Comparison of ENCODE assay signal across 29 cellular contexts in the genomic region with DNA sequence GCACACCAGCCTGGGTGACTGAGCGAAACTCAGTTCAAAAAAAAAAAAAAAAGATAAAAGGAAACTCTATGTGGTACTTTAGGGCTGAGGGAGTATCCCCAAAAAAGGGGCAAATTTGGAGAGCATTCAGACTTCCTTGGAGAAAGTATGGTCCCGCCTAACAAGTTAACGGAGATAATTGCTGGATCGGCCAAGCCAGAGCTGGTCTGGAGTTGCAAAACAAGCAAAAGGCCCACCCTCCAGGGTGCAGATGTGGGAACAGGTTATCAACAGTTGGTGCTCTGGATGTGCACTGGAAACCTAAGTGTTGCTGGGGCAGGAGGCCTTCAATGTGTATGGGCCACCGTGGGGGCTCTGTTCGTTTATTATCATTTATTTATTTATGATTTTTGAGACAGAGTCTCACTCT. TPM values are rescaled to one million over a fixed set of nuclear protein-coding genes. Genes with fewer than 3 reads are reported as not detected.
DNase-seq lines count a peak whose midpoint lies in the region; ATAC-seq and TF ChIP-seq lines count a peak whose summit lies in the region.
"Had no signal": no experiment of that assay in that cellular context is flagged by ENCODE, and none has a peak within 500 bp of the region (broad histone marks: within the 10 kb centered on the region; RNA-seq: fewer than 3 reads in every experiment).

No MANE protein-coding gene starts in this region.

- no peak for ATAC-seq in SK-N-SH treated with all-trans-retinoic acid at 6 μM for 48 hours
- ATAC-seq: activated CD4-positive, alpha-beta T cell treated with anti-CD3 and anti-CD28 coated beads for 36 hours; activated CD8-positive, alpha-beta T cell treated with anti-CD3 and anti-CD28 coated beads, Interleukin-2, amount 10 ng/mL, durations not matched to agents 7 days and 5 days; pancreas; upper lobe of right lung had no signal

- TF ChIP-seq CTCF in CD14-positive monocyte (IDR thresholded peaks at IDR 0.05) (no peak), chondrocyte (IDR thresholded peaks at IDR 0.05) (no peak), osteoblast (IDR thresholded peaks at IDR 0.05; ENCODE audit: extremely low read depth, low read depth, low read length) (no peak)

- H3K36me3 Mint-ChIP-seq in CD14-positive monocyte (peaks cover 23 to 40% of the 10 kb centered on the region in 2 donors), chondrocyte (ENCODE audit: low read depth) (peaks cover 11% of the 10 kb centered on the region)
- H3K36me3 Mint-ChIP-seq in CD8-positive, alpha-beta memory T cell, result peaks cover 3 to 33% (median 5%) of the 10 kb centered on the region in 3 donors

- peaks cover 48% of the 10 kb centered on the region for H4K20me1 ChIP-seq in osteoblast (ENCODE audit: insufficient read depth, low read length)

- no peaks in the 10 kb centered on the region for H3K9me3 ChIP-seq in CD8-positive, alpha-beta memory T cell (ENCODE audit: low read length)
- H3K9me3 ChIP-seq in osteoblast (ENCODE audit: low read depth, low read length), result no peaks in the 10 kb centered on the region
- H3K9me3 ChIP-seq: HAP-1, left ventricle myocardium inferior, pancreas, upper lobe of right lung had no signal

- CTCF ChIA-PET in CD8-positive, alpha-beta memory T cell (lab: Charles Lee), result interaction anchor here (0.7 to 15.5 kb wide), 3 partner anchors 10 to 61 kb away, joined by 3 to 436 read pairs (median 3); a partner anchor contains a TSS

- peaks cover 0 to 1% (median 0%) of the 10 kb centered on the region in 7 donors for H3K9me3 Mint-ChIP-seq in CD14-positive monocyte
- H3K9me3 Mint-ChIP-seq in CD8-positive, alpha-beta memory T cell, result no peaks in the 10 kb centered on the region
- H3K9me3 Mint-ChIP-seq in chondrocyte (ENCODE audit: low read depth), result no peaks in the 10 kb centered on the region
- H3K9me3 Mint-ChIP-seq: nephron; T-helper 1 cell treated with Interleukin-12 subunit alpha and Interleukin-12 subunit beta and Interleukin-4 antibody, amounts not matched to agents 30 μg/mL and 1 μg/mL, for 36 hours had no signal

- H3K4me3 ChIP-seq in CD8-positive, alpha-beta memory T cell (ENCODE audit: low read length), result no peak overlapping the region
- no peak overlapping the region for H3K4me3 ChIP-seq in osteoblast (ENCODE audit: insufficient read depth, low read length)
- H3K4me3 ChIP-seq: dorsolateral prefrontal cortex, HAP-1, left ventricle myocardium inferior, pancreas, upper lobe of right lung had no signal

- no peak overlapping the region for H3K4me2 ChIP-seq in osteoblast (ENCODE audit: insufficient read depth, low read length)
- H3K4me2 ChIP-seq: KMS-11 had no signal

- H3K79me2 ChIP-seq in osteoblast (ENCODE audit: insufficient read depth, low read length), result peaks cover 32% of the 10 kb centered on the region

- no peak overlapping the region for H2AFZ ChIP-seq in osteoblast (ENCODE audit: low read length)

- no peaks in the 10 kb centered on the region for H3K27me3 ChIP-seq in CD8-positive, alpha-beta memory T cell (ENCODE audit: insufficient read depth, low read length, poor library complexity, severe bottlenecking)
- H3K27me3 ChIP-seq in osteoblast (ENCODE audit: insufficient read depth, low read length), result no peaks in the 10 kb centered on the region
- H3K27me3 ChIP-seq: dorsolateral prefrontal cortex, pancreas, upper lobe of right lung had no signal

- H3K27me3 Mint-ChIP-seq in CD14-positive monocyte (ENCODE audit: low read depth in 3 of 3) (peaks cover 0 to 13% (median 0%) of the 10 kb centered on the region in 3 donors), chondrocyte (ENCODE audit: low read depth) (no peaks in the 10 kb centered on the region)
- H3K27me3 Mint-ChIP-seq in CD8-positive, alpha-beta memory T cell, result peaks cover 0 to 18% of the 10 kb centered on the region in 2 donors
- H3K27me3 Mint-ChIP-seq: activated CD4-positive, alpha-beta T cell treated with anti-CD3 and anti-CD28 coated beads for 36 hours had no signal

- H3K27ac Mint-ChIP-seq in CD14-positive monocyte (peak overlapping the region in 4 of 7 donors; percentile 25 to 57 (median 33)), chondrocyte (ENCODE audit: unreplicated experiment) (peak overlapping the region; percentile 54)
- H3K27ac Mint-ChIP-seq in CD8-positive, alpha-beta memory T cell, result peak overlapping the region in 5 of 8 donors; percentile 8 to 99 (median 22)
- H3K27ac Mint-ChIP-seq: activated CD4-positive, alpha-beta T cell treated with anti-CD3 and anti-CD28 coated beads for 36 hours; activated CD8-positive, alpha-beta T cell treated with anti-CD3 and anti-CD28 coated beads, Interleukin-2, amount 10 ng/mL, durations not matched to agents 7 days and 5 days; nephron; T-helper 1 cell treated with Interleukin-12 subunit alpha and Interleukin-12 subunit beta and Interleukin-4 antibody, amounts not matched to agents 30 μg/mL and 1 μg/mL, for 36 hours had no signal

- intact Hi-C loops in CD14-positive monocyte (cut with micrococcal nuclease), result loop anchor here (5.0 to 10.0 kb wide), 2 partner anchors 143 to 146 kb away; a partner anchor contains a TSS

- DNase-seq in CD14-positive monocyte (ENCODE audit: low spot score) (no peak), chondrocyte (ENCODE audit: low spot score) (no peak), osteoblast (ENCODE audit: insufficient read length, low spot score, missing footprints) (peak; percentile 35), KG1 (lab: John Stamatoyannopoulos, UW) (no peak), OCI-M1 (lab: John Stamatoyannopoulos, UW) (no peak)
- DNase-seq in CD8-positive, alpha-beta memory T cell, result peak in 2 of 5 donors; percentile 39 to 63
- DNase-seq: activated CD4-positive, alpha-beta T cell treated with anti-CD3 and anti-CD28 coated beads for 36 hours; activated CD8-positive, alpha-beta T cell treated with anti-CD3 and anti-CD28 coated beads, Interleukin-2, amount 10 ng/mL, durations not matched to agents 7 days and 5 days; activated effector memory CD4-positive, alpha-beta T cell treated with anti-CD3 and anti-CD28 coated beads, Interleukin-2, amount 50 U/mL, for 16 hours; cerebellar nuclear complex; DMS79; dorsolateral prefrontal cortex; GDM1; glutamatergic neuron; islet precursor cell; left ventricle myocardium inferior; MM.1S; NCI-H1417 treated with DMSO at 0.1 percent for 48 hours; NCI-H2081; NCI-H774; pancreas; stimulated activated CD4-positive, alpha-beta T cell treated with anti-CD3 and anti-CD28 coated beads, Interleukin-4, amount 100 ng/mL, for 1 hour; substantia nigra; upper lobe of right lung had no signal

- peaks cover 2% of the 10 kb centered on the region for H3K36me3 ChIP-seq in CD8-positive, alpha-beta memory T cell (ENCODE audit: insufficient read depth, low read length)
- peaks cover 15% of the 10 kb centered on the region for H3K36me3 ChIP-seq in osteoblast (ENCODE audit: insufficient read depth, low read length)
- H3K36me3 ChIP-seq: HAP-1, left ventricle myocardium inferior had no signal

- H3K4me3 Mint-ChIP-seq in CD14-positive monocyte (no peak overlapping the region), chondrocyte (ENCODE audit: unreplicated experiment) (no peak overlapping the region)
- H3K4me3 Mint-ChIP-seq in CD8-positive, alpha-beta memory T cell, result peak overlapping the region in 4 of 7 donors; percentile 19 to 80 (median 54)
- H3K4me3 Mint-ChIP-seq: activated CD4-positive, alpha-beta T cell treated with anti-CD3 and anti-CD28 coated beads for 36 hours; activated CD8-positive, alpha-beta T cell treated with anti-CD3 and anti-CD28 coated beads, Interleukin-2, amount 10 ng/mL, durations not matched to agents 7 days and 5 days; nephron; T-helper 1 cell treated with Interleukin-12 subunit alpha and Interleukin-12 subunit beta and Interleukin-4 antibody, amounts not matched to agents 30 μg/mL and 1 μg/mL, for 36 hours had no signal

- H3K27ac ChIP-seq in CD8-positive, alpha-beta memory T cell (ENCODE audit: low read depth, low read length), result no peak overlapping the region
- H3K27ac ChIP-seq in osteoblast (ENCODE audit: low read depth, low read length), result no peak overlapping the region
- H3K27ac ChIP-seq: KMS-11, left ventricle myocardium inferior, pancreas, upper lobe of right lung had no signal

- peaks cover 28% of the 10 kb centered on the region for H3K4me1 Mint-ChIP-seq in CD14-positive monocyte
- H3K4me1 Mint-ChIP-seq in CD8-positive, alpha-beta memory T cell, result peaks cover 7 to 25% (median 20%) of the 10 kb centered on the region in 3 donors
- H3K4me1 Mint-ChIP-seq in chondrocyte (ENCODE audit: low read depth), result peaks cover 19% of the 10 kb centered on the region

- POLR2A ChIA-PET in CD8-positive, alpha-beta memory T cell (lab: Charles Lee), result interaction anchor here (1.1 kb wide), 1 partner anchor 9 kb away, joined by 4 read pairs; no protein-coding TSS in a partner anchor

- peaks cover 23% of the 10 kb centered on the region for H3K4me1 ChIP-seq in CD8-positive, alpha-beta memory T cell (ENCODE audit: insufficient read depth, low read length)
- H3K4me1 ChIP-seq in osteoblast (ENCODE audit: insufficient read depth, low read length), result peaks cover 21% of the 10 kb centered on the region
- H3K4me1 ChIP-seq: HAP-1 had no signal

TF ChIP-seq in SK-N-SH treated with all-trans-retinoic acid at 6 μM for 48 hours, 23 proteins besides CTCF, POLR2A, EP300 and RAD21 (continues in another document):
- no peak for TF ChIP-seq ZNF8 (CRISPR knock-in tag; IDR thresholded peaks at IDR 0.05)
- no peak for TF ChIP-seq BACH2 (CRISPR knock-in tag; IDR thresholded peaks at IDR 0.05; ENCODE audit: borderline replicate concordance)

RNA-seq across cellular contexts. Expression of a gene that starts 2.8 kb away (rescaled TPM):
- polyA plus RNA-seq in CD14-positive monocyte, result not detected
- 1 to 10 TPM; 1.3 TPM for total RNA-seq in CD8-positive, alpha-beta memory T cell
- 0.31 TPM for polyA plus RNA-seq in CD8-positive, alpha-beta memory T cell
- 1.6 to 4.0 TPM (median 2.4 TPM) in 3 replicates for total RNA-seq in chondrocyte
- total RNA-seq in osteoblast, result 2.5 and 3.5 TPM in 2 replicates

RNA-seq across cellular contexts. Expression of a gene that starts 10.0 kb away (rescaled TPM):
- polyA plus RNA-seq in CD14-positive monocyte, result 10 to 100 TPM; 22.5 to 86.9 TPM
- total RNA-seq in CD8-positive, alpha-beta memory T cell, result 100 to 1,000 TPM; 300 to 327 TPM
- polyA plus RNA-seq in CD8-positive, alpha-beta memory T cell, result 174 TPM
- 129 to 181 TPM (median 176 TPM) in 3 replicates for total RNA-seq in chondrocyte
- total RNA-seq in osteoblast, result 170 and 172 TPM in 2 replicates

RNA-seq across cellular contexts. Expression of a gene that starts 45.2 kb away (rescaled TPM):
- polyA plus RNA-seq in CD14-positive monocyte, result not detected
- total RNA-seq in CD8-positive, alpha-beta memory T cell, result not detected
- not detected for polyA plus RNA-seq in CD8-positive, alpha-beta memory T cell
- total RNA-seq in chondrocyte (2.9 to 3.4 TPM in 2 of 3 replicates, not detected in the other), osteoblast (under 0.01 TPM in 1 of 2 replicates, not detected in the other)
- total RNA-seq: activated CD4-positive, alpha-beta T cell treated with anti-CD3 and anti-CD28 coated beads for 36 hours had no signal

RNA-seq across cellular contexts. Expression of a gene that starts 51.4 kb away (rescaled TPM):
- polyA plus RNA-seq in CD14-positive monocyte, result 100 to 1,000 TPM in 1 of 2 donors, 10 to 100 TPM in 1; 97.0 to 143 TPM
- 100 to 1,000 TPM; 351 to 373 TPM for total RNA-seq in CD8-positive, alpha-beta memory T cell
- 154 TPM for polyA plus RNA-seq in CD8-positive, alpha-beta memory T cell
- 68.1 to 84.8 TPM (median 73.0 TPM) in 3 replicates for total RNA-seq in chondrocyte
- total RNA-seq in osteoblast, result 74.3 and 74.6 TPM in 2 replicates

Comparison
In these comparisons a context has a peak if more than half of its experiments do, and no peak if none do; other contexts are left out.
1. H3K4me3 Mint-ChIP-seq: peak in CD8-positive, alpha-beta memory T cell (4 of 7); none in CD14-positive monocyte (0 of 2) and chondrocyte (single experiment).
2. Peak in every context shown above with its lines, with median percentiles within 50 percentile points of each other: H3K27ac Mint-ChIP-seq.